In the genomic region with DNA sequence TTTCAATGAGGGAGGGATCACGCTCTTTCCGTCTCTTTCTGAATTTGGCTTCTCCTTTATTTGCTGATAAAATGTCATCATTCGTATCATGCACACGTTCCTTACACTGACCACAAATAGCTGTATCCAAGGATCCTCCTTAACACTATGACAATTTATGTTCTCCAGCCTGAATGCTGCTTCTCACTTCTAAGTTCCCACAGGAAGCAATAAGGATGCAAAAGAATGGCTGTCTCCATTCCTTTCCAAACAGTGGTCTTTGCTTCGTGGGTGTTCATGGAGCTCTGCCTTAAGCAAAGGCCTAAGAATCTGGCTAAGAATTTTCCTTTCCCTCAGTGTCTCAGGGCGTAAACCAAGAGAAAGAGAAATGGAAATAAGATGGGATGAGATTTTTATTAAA, we compare ENCODE assay signal across 19 cellular contexts.
"Had no signal": no experiment of that assay in that cellular context is flagged by ENCODE, and none has a peak within 500 bp of the region (broad histone marks: within the 10 kb centered on the region; RNA-seq: fewer than 3 reads in every experiment).

No MANE protein-coding gene starts in this region.

- FAIRE-seq: frontal cortex had no signal

- DNase-seq: activated CD4-positive, alpha-beta memory T cell treated with anti-CD3 and anti-CD28 coated beads, Interleukin-2, amount 10 ng/mL, durations not matched to agents 7 days and 5 days; activated CD4-positive, alpha-beta T cell treated with anti-CD3 and anti-CD28 coated beads for 4 hours; activated gamma-delta T cell; activated T-cell treated with anti-CD3 and anti-CD28 coated beads, Interleukin-2, amount 50 U/mL, for 48 hours; body of pancreas; effector CD4-positive, alpha-beta T cell; heart left ventricle; posterior cingulate gyrus; stimulated activated naive CD8-positive, alpha-beta T cell treated with anti-CD3 and anti-CD28 coated beads, Interleukin-15, Interleukin-2, amounts not matched to agents 100 U/mL and 50 U/mL, for 24 hours; T-helper 2 cell; testis; upper lobe of right lung had no signal

- H3K27me3 Mint-ChIP-seq: activated CD4-positive, alpha-beta memory T cell treated with anti-CD3 and anti-CD28 coated beads, Interleukin-2, amount 10 ng/mL, durations not matched to agents 7 days and 5 days; central memory CD8-positive, alpha-beta T cell; natural killer cell treated with Interleukin-12 subunit alpha and Interleukin-12 subunit beta and Interleukin-15 and Interleukin-18, amount 100 ng/mL, for 72 hours had no signal

- H3K27me3 ChIP-seq: body of pancreas, heart left ventricle, testis, upper lobe of right lung had no signal

- H3K27ac Mint-ChIP-seq: activated CD4-positive, alpha-beta memory T cell treated with anti-CD3 and anti-CD28 coated beads, Interleukin-2, amount 10 ng/mL, durations not matched to agents 7 days and 5 days; activated naive CD4-positive, alpha-beta T cell treated with anti-CD3 and anti-CD28 coated beads, Interleukin-2, amount 50 U/mL, for 72 hours had no signal

- H3K4me3 Mint-ChIP-seq: activated CD4-positive, alpha-beta memory T cell treated with anti-CD3 and anti-CD28 coated beads, Interleukin-2, amount 10 ng/mL, durations not matched to agents 7 days and 5 days; central memory CD8-positive, alpha-beta T cell; natural killer cell treated with Interleukin-12 subunit alpha and Interleukin-12 subunit beta and Interleukin-15 and Interleukin-18, amount 100 ng/mL, for 72 hours had no signal

- H3K9me3 ChIP-seq: body of pancreas, heart left ventricle, testis, upper lobe of right lung had no signal

- H3K4me1 ChIP-seq: upper lobe of right lung had no signal

- ATAC-seq: activated naive CD4-positive, alpha-beta T cell treated with anti-CD3 and anti-CD28 coated beads, Interleukin-2, amount 50 U/mL, for 72 hours; body of pancreas; heart left ventricle; natural killer cell treated with Interleukin-12 subunit alpha and Interleukin-12 subunit beta and Interleukin-15 and Interleukin-18, amount 100 ng/mL, for 72 hours; stimulated activated naive CD8-positive, alpha-beta T cell treated with anti-CD3 and anti-CD28 coated beads, Interleukin-15, Interleukin-2, amounts not matched to agents 100 U/mL and 50 U/mL, for 24 hours; upper lobe of right lung had no signal

- H3K4me3 ChIP-seq: body of pancreas, coronary artery, heart left ventricle, lung, skin epidermis, testis, upper lobe of right lung had no signal

- H3K9me3 Mint-ChIP-seq: activated CD4-positive, alpha-beta memory T cell treated with anti-CD3 and anti-CD28 coated beads, Interleukin-2, amount 10 ng/mL, durations not matched to agents 7 days and 5 days; activated naive CD4-positive, alpha-beta T cell treated with anti-CD3 and anti-CD28 coated beads, Interleukin-2, amount 50 U/mL, for 72 hours; central memory CD8-positive, alpha-beta T cell; natural killer cell treated with Interleukin-12 subunit alpha and Interleukin-12 subunit beta and Interleukin-15 and Interleukin-18, amount 100 ng/mL, for 72 hours had no signal

- H3K4me1 Mint-ChIP-seq: activated CD4-positive, alpha-beta memory T cell treated with anti-CD3 and anti-CD28 coated beads, Interleukin-2, amount 10 ng/mL, durations not matched to agents 7 days and 5 days; central memory CD8-positive, alpha-beta T cell had no signal

- H3K27ac ChIP-seq: body of pancreas, coronary artery, testis, upper lobe of right lung had no signal
